ENCODE assay signal across 11 cellular contexts in genomic region chr4:159175989-159176375, GRCh38.
DNase-seq lines count a peak whose midpoint lies in the region; ATAC-seq and TF ChIP-seq lines count a peak whose summit lies in the region.
"Had no signal": no experiment of that assay in that cellular context is flagged by ENCODE, and none has a peak within 500 bp of the region (broad histone marks: within the 10 kb centered on the region; RNA-seq: fewer than 3 reads in every experiment).

No MANE protein-coding gene starts in this region.

- H3K27me3 ChIP-seq in Panc1 (ENCODE audit: control insufficient read depth, insufficient read depth, low read length) (no peaks in the 10 kb centered on the region), esophagus muscularis mucosa (no peaks in the 10 kb centered on the region), neural progenitor cell (no peaks in the 10 kb centered on the region), colonic mucosa (no peaks in the 10 kb centered on the region)

- no peak for TF ChIP-seq POLR2A in esophagus muscularis mucosa (IDR thresholded peaks at IDR 0.05; ENCODE audit: low read depth)

- H3K4me3 Mint-ChIP-seq in neural progenitor cell: no peak overlapping the region
- H3K4me3 Mint-ChIP-seq: activated naive CD8-positive, alpha-beta T cell; neural crest cell had no signal

- H3K36me3 ChIP-seq in ES-I3 (ENCODE audit: insufficient read depth, low read length): no peaks in the 10 kb centered on the region
- H3K36me3 ChIP-seq in Panc1 (ENCODE audit: control insufficient read depth, insufficient read depth, low read length): no peaks in the 10 kb centered on the region
- H3K36me3 ChIP-seq in esophagus muscularis mucosa: no peaks in the 10 kb centered on the region
- no peaks in the 10 kb centered on the region for H3K36me3 ChIP-seq in neural progenitor cell
- no peaks in the 10 kb centered on the region for H3K36me3 ChIP-seq in colonic mucosa
- H3K36me3 ChIP-seq: WERI-Rb-1 had no signal

- intact Hi-C loops in Panc1 (cut with micrococcal nuclease; ENCODE audit: unreplicated experiment) (loop anchor here (2.0 to 10.0 kb wide), 2 partner anchors 71 to 319 kb away; partner anchors contain the start of gene RAPGEF2), esophagus muscularis mucosa (cut with DNase I) (loop anchor here (2.0 to 10.0 kb wide), 3 partner anchors 71 to 451 kb away; partner anchors contain the start of gene PPID), colonic mucosa (cut with DNase I) (loop anchor here (5.0 to 10.0 kb wide), 3 partner anchors 71 to 451 kb away; partner anchors contain the start of genes PPID and RAPGEF2)

- DNase-seq in Panc1 (ENCODE audit: low read depth, low spot score) (no peak), esophagus muscularis mucosa (ENCODE audit: extremely low spot score) (no peak), neural progenitor cell (ENCODE audit: low spot score) (no peak), colonic mucosa (no peak), NCI-H2107 treated with DMSO at 0.1 percent for 48 hours (lab: John Stamatoyannopoulos, UW; ENCODE audit: unreplicated experiment) (no peak)

- H4K20me1 ChIP-seq in neural progenitor cell (ENCODE audit: low read depth): peaks cover 50% of the 10 kb centered on the region

- H3K27ac ChIP-seq in Panc1 (ENCODE audit: low read length) (peak overlapping the region; percentile 57; the same call in 1 of the 2 replicates), esophagus muscularis mucosa (replicated peaks in 1 of 4) (peak overlapping the region in 3 of 4 donors; percentile 6 to 56 (median 56)), neural progenitor cell (no peak overlapping the region), colonic mucosa (no peak overlapping the region)
- H3K27ac ChIP-seq: WERI-Rb-1 had no signal

- TF ChIP-seq CTCF in Panc1 (IDR thresholded peaks at IDR 0.05) (no peak), esophagus muscularis mucosa (IDR thresholded peaks at IDR 0.05) (no peak), neural progenitor cell (IDR thresholded peaks at IDR 0.05) (no peak), colonic mucosa (IDR thresholded peaks at IDR 0.05) (no peak)

- H3K4me1 Mint-ChIP-seq in neural progenitor cell: peaks cover 36% of the 10 kb centered on the region

- H3K4me3 ChIP-seq in Panc1 (ENCODE audit: low read depth in 2 of 2, low read length in 2 of 2) (peak overlapping the region in 1 of 2 experiments; percentile 19; a peak in 1 of 4 replicates), esophagus muscularis mucosa (peak overlapping the region in 3 of 4 donors; percentile 16 to 35 (median 27)), neural progenitor cell (no peak overlapping the region), colonic mucosa (no peak overlapping the region)

- ATAC-seq in Panc1: peak; percentile 59
- ATAC-seq in GM21360 (IDR thresholded peaks at IDR 0.05; ENCODE audit: unreplicated experiment): no peak
- no peak for ATAC-seq in HG03108 (IDR thresholded peaks at IDR 0.05; ENCODE audit: unreplicated experiment)

- H3K9ac ChIP-seq in ES-I3 (ENCODE audit: low read depth, low read length): peak overlapping the region; percentile 12; the same call in 1 of the 2 replicates
- no peak overlapping the region for H3K9ac ChIP-seq in neural progenitor cell
- no peak overlapping the region for H3K9ac ChIP-seq in colonic mucosa (ENCODE audit: low read depth in 2 of 2, low read length in 2 of 2)

- CTCF ChIA-PET in Panc1 (lab: Charles Lee): interaction anchor here (0.6 to 1.0 kb wide), 2 partner anchors 301 to 396 kb away, joined by 3 to 4 read pairs; no protein-coding TSS in a partner anchor

- H3K4me1 ChIP-seq in ES-I3 (ENCODE audit: insufficient read depth, low read length) (peaks cover 50% of the 10 kb centered on the region), Panc1 (ENCODE audit: control insufficient read depth, insufficient read depth, low read length) (peaks cover 3% of the 10 kb centered on the region; the same call in 1 of the 2 replicates), esophagus muscularis mucosa (peaks cover 52 to 85% (median 74%) of the 10 kb centered on the region in 4 donors), neural progenitor cell (peaks cover 24% of the 10 kb centered on the region), colonic mucosa (peaks cover 10% of the 10 kb centered on the region)

- in situ Hi-C loops in Panc1 (cut with HindIII; ENCODE audit: low pct_unique_long_range_greater_than_20kb, low sequenced_read_pairs): no loop called here

- TF ChIP-seq EP300 in esophagus muscularis mucosa (IDR thresholded peaks at IDR 0.05): no peak

- WGBS in esophagus muscularis mucosa: 59% methylated on average over 4 of the region's 4 CpGs

- no TSS peak for BruUV-seq in Panc1 (replicated peaks; lab: Mats Ljungman, UMichigan)

- H3K4me2 ChIP-seq in neural progenitor cell: peak overlapping the region; percentile 51

- POLR2A ChIA-PET in Panc1 (lab: Charles Lee): no interaction called here

- H3K27ac Mint-ChIP-seq in neural progenitor cell: peak overlapping the region; percentile 78
- H3K27ac Mint-ChIP-seq: activated naive CD8-positive, alpha-beta T cell had no signal

- H2AFZ ChIP-seq in neural progenitor cell (replicated peaks): peak overlapping the region; percentile 65

- no peaks in the 10 kb centered on the region for H3K9me3 Mint-ChIP-seq in neural progenitor cell
- H3K9me3 Mint-ChIP-seq: neural crest cell had no signal

- peaks cover 11% of the 10 kb centered on the region for H3F3A ChIP-seq in neural progenitor cell (ENCODE audit: low read depth)

- peaks cover 94% of the 10 kb centered on the region for H3K79me2 ChIP-seq in neural progenitor cell (ENCODE audit: low read depth)

- H3K9me3 ChIP-seq in ES-I3 (ENCODE audit: control insufficient read depth, insufficient read depth, low read length) (no peaks in the 10 kb centered on the region), Panc1 (ENCODE audit: control insufficient read depth, insufficient read depth, low read depth, low read length) (no peaks in the 10 kb centered on the region), esophagus muscularis mucosa (no peaks in the 10 kb centered on the region), neural progenitor cell (ENCODE audit: low read depth) (no peaks in the 10 kb centered on the region), colonic mucosa (no peaks in the 10 kb centered on the region)

- H3K27me3 Mint-ChIP-seq in neural progenitor cell (ENCODE audit: insufficient read depth, low read depth): no peaks in the 10 kb centered on the region

- no peaks in the 10 kb centered on the region for H3K36me3 Mint-ChIP-seq in neural progenitor cell
- H3K36me3 Mint-ChIP-seq: activated naive CD8-positive, alpha-beta T cell had no signal

Comparison
In these comparisons a context has a peak if more than half of its experiments do, and no peak if none do; other contexts are left out.
1. H3K27ac ChIP-seq: peak in Panc1 (single experiment) and esophagus muscularis mucosa (3 of 4); none in neural progenitor cell (single experiment) and colonic mucosa (single experiment).
2. H3K4me3 ChIP-seq: peak in esophagus muscularis mucosa (3 of 4); none in neural progenitor cell (single experiment) and colonic mucosa (single experiment).